ENCODE assay signal across 8 cellular contexts in the genomic region with DNA sequence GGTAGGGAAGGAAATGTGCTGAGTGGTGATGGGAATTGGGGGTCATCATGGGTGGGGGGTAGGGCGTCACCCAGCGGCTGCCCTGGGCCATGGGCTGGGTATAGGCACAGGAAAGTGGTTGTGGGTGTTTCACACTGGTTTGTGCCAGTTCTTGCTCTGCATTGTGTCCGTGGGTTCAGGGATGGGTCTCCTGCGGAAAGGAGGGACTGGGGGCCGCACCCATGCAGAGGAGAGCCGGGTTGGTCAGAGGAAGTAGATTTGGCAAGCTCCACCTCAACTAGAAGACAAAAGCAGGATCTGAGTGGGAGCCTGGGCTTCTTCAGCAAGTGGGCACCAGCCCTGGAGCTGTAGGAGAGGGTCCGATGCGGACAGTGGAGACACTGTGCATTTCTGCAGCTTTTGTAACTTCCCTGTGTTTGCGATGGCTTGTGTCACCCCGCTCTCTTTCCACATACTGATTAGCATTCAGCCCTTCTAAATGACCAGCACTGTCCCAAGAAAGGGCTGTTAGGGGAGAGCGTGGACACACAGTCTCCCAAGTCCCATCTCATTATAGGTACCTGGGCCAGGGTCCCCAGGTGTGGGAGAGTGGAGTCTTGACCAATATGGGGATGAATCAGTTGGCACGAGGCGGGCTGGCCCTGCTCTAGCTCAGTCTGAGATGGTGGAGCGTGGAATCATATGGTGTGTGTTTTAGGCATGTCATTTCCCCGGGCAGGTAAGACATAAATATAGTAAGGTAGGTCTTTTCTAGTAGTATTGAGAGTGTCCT.
DNase-seq lines count a peak whose midpoint lies in the region; ATAC-seq and TF ChIP-seq lines count a peak whose summit lies in the region.

No MANE protein-coding gene starts in this region.

- no peak for TF ChIP-seq CTCF in CD8-positive, alpha-beta T cell (IDR thresholded peaks at IDR 0.05)
- TF ChIP-seq CTCF in mammary epithelial cell (conservative IDR thresholded peaks at IDR 0.05 in 1 of 2, IDR thresholded peaks at IDR 0.05 in 1 of 2; ENCODE audit: extremely low read depth in 1 of 2, insufficient read depth in 1 of 2, low read depth in 1 of 2, low read length in 2 of 2) (no peak), natural killer cell (IDR thresholded peaks at IDR 0.05) (no peak)

- H3K36me3 ChIP-seq in CD8-positive, alpha-beta T cell (ENCODE audit: insufficient read depth, low read length) = no peaks in the 10 kb centered on the region
- H3K36me3 ChIP-seq in mammary epithelial cell (ENCODE audit: insufficient read depth, low read length) = peaks cover 2% of the 10 kb centered on the region

- peak overlapping the region; percentile 81 for H3K4me3 Mint-ChIP-seq in CD8-positive, alpha-beta T cell
- peak overlapping the region; percentile 98 for H3K4me3 Mint-ChIP-seq in natural killer cell

- H3K27me3 ChIP-seq in CD8-positive, alpha-beta T cell (ENCODE audit: insufficient read depth, low read length) = no peaks in the 10 kb centered on the region
- no peaks in the 10 kb centered on the region for H3K27me3 ChIP-seq in mammary epithelial cell (ENCODE audit: insufficient read depth, low read length)

- peaks cover 11% of the 10 kb centered on the region for H4K20me1 ChIP-seq in mammary epithelial cell (ENCODE audit: insufficient read depth, low read length)

- DNase-seq in CD8-positive, alpha-beta T cell = peak in 2 of 7 experiments; percentile 18 to 47
- DNase-seq in Kasumi-1 (lab: John Stamatoyannopoulos, UW) = peak; percentile 31 to 42
- DNase-seq in mammary epithelial cell = no peak
- no peak for DNase-seq in natural killer cell
- no peak for DNase-seq in DMS79 (lab: John Stamatoyannopoulos, UW)
- DNase-seq in NCI-H187 (lab: John Stamatoyannopoulos, UW) = no peak
- DNase-seq in stimulated activated CD4-positive, alpha-beta T cell treated with anti-CD3 and anti-CD28 coated beads, Interleukin-4, amount 100 ng/mL, for 4 hours = no peak
- DNase-seq in GOT3 (lab: John Stamatoyannopoulos, UW) = no peak

- WGBS in mammary epithelial cell (ENCODE audit: low coverage, missing lambda C conversion rate) = 91% methylated on average over 14 of the region's 15 CpGs

- H3K36me3 Mint-ChIP-seq in CD8-positive, alpha-beta T cell = peaks cover 11% of the 10 kb centered on the region
- H3K36me3 Mint-ChIP-seq in natural killer cell = no peaks in the 10 kb centered on the region

- H3K27ac ChIP-seq in CD8-positive, alpha-beta T cell (ENCODE audit: low read depth, low read length) = peak overlapping the region; percentile 81
- peak overlapping the region; percentile 99 for H3K27ac ChIP-seq in mammary epithelial cell (ENCODE audit: insufficient read depth, low read depth, low read length)

- dilution Hi-C loops in mammary epithelial cell (cut with HindIII; ENCODE audit: low sequenced_read_pairs) = no loop called here

- peaks cover 77% of the 10 kb centered on the region for H3K4me1 Mint-ChIP-seq in CD8-positive, alpha-beta T cell (ENCODE audit: low read depth)
- peaks cover 74 to 79% of the 10 kb centered on the region in 2 donors for H3K4me1 Mint-ChIP-seq in natural killer cell

- H3K9ac ChIP-seq in mammary epithelial cell (ENCODE audit: insufficient read depth, low read length) = peak overlapping the region; percentile 100

- H3K4me3 ChIP-seq in CD8-positive, alpha-beta T cell (ENCODE audit: low read depth, low read length) = peak overlapping the region; percentile 80
- H3K4me3 ChIP-seq in mammary epithelial cell (replicated peaks in 1 of 3; ENCODE audit: insufficient read depth in 1 of 3, low read depth in 2 of 3, low read length in 3 of 3) = peak overlapping the region; percentile 84 to 94 (median 93)

- H3K9me3 Mint-ChIP-seq in CD8-positive, alpha-beta T cell = no peaks in the 10 kb centered on the region
- no peaks in the 10 kb centered on the region for H3K9me3 Mint-ChIP-seq in natural killer cell

- peak overlapping the region; percentile 77 for H3K4me2 ChIP-seq in mammary epithelial cell (ENCODE audit: insufficient read depth, low read depth, low read length)

- H2AFZ ChIP-seq in mammary epithelial cell (ENCODE audit: low read depth, low read length) = no peak overlapping the region

- H3K27me3 Mint-ChIP-seq in CD8-positive, alpha-beta T cell (ENCODE audit: low read depth) = no peaks in the 10 kb centered on the region
- H3K27me3 Mint-ChIP-seq in natural killer cell (ENCODE audit: low read depth in 2 of 2) = no peaks in the 10 kb centered on the region

- POLR2A ChIA-PET in CD8-positive, alpha-beta T cell (lab: Charles Lee) = interaction anchor here (0.6 to 11.6 kb wide), 2 partner anchors 20 to 24 kb away, joined by 3 to 119 read pairs; no protein-coding TSS in a partner anchor

- in situ Hi-C loops in mammary epithelial cell (cut with MboI; ENCODE audit: low sequenced_read_pairs in 2 of 2) = no loop called here

- ATAC-seq in CD8-positive, alpha-beta T cell = no peak
- no peak for ATAC-seq in natural killer cell

- BruUV-seq in mammary epithelial cell (replicated peaks; lab: Mats Ljungman, UMichigan) = no TSS peak

- H3K27ac Mint-ChIP-seq in CD8-positive, alpha-beta T cell = peak overlapping the region; percentile 89
- peak overlapping the region; percentile 95 to 99 for H3K27ac Mint-ChIP-seq in natural killer cell

- intact Hi-C loops in CD8-positive, alpha-beta T cell (cut with DNase I, micrococcal nuclease) = loop anchor here (1.0 to 10.0 kb wide), 5 partner anchors 7 to 610 kb away; a partner anchor contains a TSS
- intact Hi-C loops in mammary epithelial cell (cut with micrococcal nuclease) (loop anchor here (5.0 kb wide), 1 partner anchor 593 kb away; a partner anchor contains a TSS), natural killer cell (cut with micrococcal nuclease) (loop anchor here (1.0 to 10.0 kb wide), 4 partner anchors 8 to 210 kb away; no protein-coding TSS in a partner anchor)

- peaks cover 76% of the 10 kb centered on the region for H3K4me1 ChIP-seq in CD8-positive, alpha-beta T cell (ENCODE audit: insufficient read depth, low read length)
- peaks cover 58% of the 10 kb centered on the region for H3K4me1 ChIP-seq in mammary epithelial cell (ENCODE audit: insufficient read depth, low read length)

- H3K9me3 ChIP-seq in CD8-positive, alpha-beta T cell (ENCODE audit: low read length) = no peaks in the 10 kb centered on the region
- no peaks in the 10 kb centered on the region for H3K9me3 ChIP-seq in mammary epithelial cell (replicated peaks; ENCODE audit: insufficient read depth, low read length)

- peaks cover 74% of the 10 kb centered on the region for H3K79me2 ChIP-seq in mammary epithelial cell (ENCODE audit: insufficient read depth, low read length)

- CTCF ChIA-PET in CD8-positive, alpha-beta T cell (lab: Charles Lee) = interaction anchor here (0.6 to 25.3 kb wide), 5 partner anchors 8 to 50 kb away, joined by 3 to 328 read pairs (median 6); no protein-coding TSS in a partner anchor
- CTCF ChIA-PET in mammary epithelial cell (lab: Charles Lee; ENCODE audit: low non-redundant PET) = no interaction called here

Comparison
In these comparisons a context has a peak if more than half of its experiments do, and no peak if none do; other contexts are left out.
1. DNase-seq: peak in Kasumi-1 (2 of 2); none in mammary epithelial cell (single experiment), natural killer cell (single experiment), DMS79 (single experiment), NCI-H187 (0 of 2), stimulated activated CD4-positive, alpha-beta T cell treated with anti-CD3 and anti-CD28 coated beads, Interleukin-4, amount 100 ng/mL, for 4 hours (0 of 2) and GOT3 (single experiment).